Comparison of ENCODE assay signal across 8 cellular contexts in genomic region chr7:93146465-93147127, GRCh38. TPM values are rescaled to one million over a fixed set of nuclear protein-coding genes. Genes with fewer than 3 reads are reported as not detected.
DNase-seq lines count a peak whose midpoint lies in the region; ATAC-seq and TF ChIP-seq lines count a peak whose summit lies in the region.

No MANE protein-coding gene starts in this region.

- DNase-seq in CD14-positive monocyte (ENCODE audit: low spot score) (no peak), OCI-LY7 (ENCODE audit: low spot score) (no peak), upper lobe of left lung (peak in 1 of 2 donors; percentile 29), NCI-H2029 (lab: John Stamatoyannopoulos, UW) (no peak)
- no peak for DNase-seq in stimulated activated CD4-positive, alpha-beta T cell treated with anti-CD3 and anti-CD28 coated beads, Interleukin-2, amount 100 ng/mL, for 24 hours
- DNase-seq in stimulated activated CD4-positive, alpha-beta T cell treated with anti-CD3 and anti-CD28 coated beads, Interleukin-4, amount 100 ng/mL, for 4 hours, result no peak

- H3K4me1 ChIP-seq in OCI-LY7 (ENCODE audit: insufficient read depth, low read length, poor library complexity, severe bottlenecking) (peaks cover 30% of the 10 kb centered on the region), gastroesophageal sphincter (peaks cover 0 to 9% (median 0%) of the 10 kb centered on the region in 3 donors), upper lobe of left lung (peaks cover 20 to 24% (median 22%) of the 10 kb centered on the region in 4 donors)

- no peaks in the 10 kb centered on the region for H3K9me2 ChIP-seq in OCI-LY7 (ENCODE audit: insufficient read depth, low read length)

- no peaks in the 10 kb centered on the region; the same call in 1 of the 2 replicates for H3K79me2 ChIP-seq in OCI-LY7 (ENCODE audit: insufficient read depth, low read depth, low read length)

- WGBS in gastroesophageal sphincter (ENCODE audit: low coverage in 1 of 2), 2 donors, result 49 to 55% methylated on average over 4 to 5 of the region's 5 CpGs
- WGBS in upper lobe of left lung, 2 donors, result 51 to 55% methylated on average over 5 of the region's 5 CpGs

- peak overlapping the region; percentile 80 to 91 for H3K4me3 Mint-ChIP-seq in CD14-positive monocyte

- peaks cover 5 to 10% of the 10 kb centered on the region in 2 donors for H3K36me3 Mint-ChIP-seq in CD14-positive monocyte

- H3K4me3 ChIP-seq in OCI-LY7 (ENCODE audit: low read depth, low read length, poor library complexity, severe bottlenecking) (peak overlapping the region; percentile 72), gastroesophageal sphincter (peak overlapping the region; percentile 47 to 59), upper lobe of left lung (peak overlapping the region in 3 of 4 donors; percentile 36 to 55 (median 49))

- TF ChIP-seq EP300 in gastroesophageal sphincter (IDR thresholded peaks at IDR 0.05) (no peak), upper lobe of left lung (IDR thresholded peaks at IDR 0.05) (no peak)

- TF ChIP-seq CTCF in CD14-positive monocyte (IDR thresholded peaks at IDR 0.05) (no peak), OCI-LY7 (conservative IDR thresholded peaks at IDR 0.05; ENCODE audit: low read length) (no peak), gastroesophageal sphincter (IDR thresholded peaks at IDR 0.05) (no peak), upper lobe of left lung (IDR thresholded peaks at IDR 0.05) (no peak)

- H3K27me3 ChIP-seq in gastroesophageal sphincter (no peaks in the 10 kb centered on the region), upper lobe of left lung (no peaks in the 10 kb centered on the region)

- peaks cover 0 to 2% (median 0%) of the 10 kb centered on the region in 3 donors for H3K27me3 Mint-ChIP-seq in CD14-positive monocyte (ENCODE audit: low read depth in 3 of 3)

- H3K9me3 ChIP-seq in OCI-LY7 (ENCODE audit: low read length), result no peaks in the 10 kb centered on the region
- peaks cover 0 to 4% (median 0%) of the 10 kb centered on the region in 3 donors for H3K9me3 ChIP-seq in gastroesophageal sphincter
- no peaks in the 10 kb centered on the region for H3K9me3 ChIP-seq in upper lobe of left lung

- no TSS peak for BruUV-seq in OCI-LY7 (replicated peaks; lab: Mats Ljungman, UMichigan)

- no peaks in the 10 kb centered on the region for H4K20me1 ChIP-seq in OCI-LY7 (ENCODE audit: insufficient read depth, low read length)

- peak overlapping the region; percentile 83 to 95 (median 92) for H3K27ac Mint-ChIP-seq in CD14-positive monocyte

- CTCF ChIA-PET in OCI-LY7 (lab: Charles Lee; ENCODE audit: unreplicated experiment), result interaction anchor here (0.6 kb wide), 1 partner anchor 86 kb away, joined by 3 read pairs; the partner anchor contains the start of gene VPS50

- POLR2A ChIA-PET in OCI-LY7 (lab: Charles Lee), result interaction anchor here (0.6 to 2.9 kb wide), 6 partner anchors 10 to 83 kb away, joined by 3 to 13 read pairs (median 4); partner anchors contain the start of gene SAMD9

- H3K36me3 ChIP-seq in OCI-LY7 (ENCODE audit: insufficient read depth, low read length), result no peaks in the 10 kb centered on the region
- peaks cover 0 to 37% of the 10 kb centered on the region in 2 donors for H3K36me3 ChIP-seq in gastroesophageal sphincter
- peaks cover 7 to 39% (median 21%) of the 10 kb centered on the region in 4 donors for H3K36me3 ChIP-seq in upper lobe of left lung

- peaks cover 58% of the 10 kb centered on the region for H3K4me1 Mint-ChIP-seq in CD14-positive monocyte

- peak; percentile 37 for ATAC-seq in GM21367 (IDR thresholded peaks at IDR 0.05; ENCODE audit: unreplicated experiment)
- ATAC-seq in gastroesophageal sphincter, result no peak
- ATAC-seq in upper lobe of left lung (ENCODE audit: low FRiP score in 2 of 2), result peak in 1 of 2 donors; percentile 37

- intact Hi-C loops in CD14-positive monocyte (cut with micrococcal nuclease), result no loop called here
- intact Hi-C loops in OCI-LY7 (cut with micrococcal nuclease; ENCODE audit: unreplicated experiment), result no loop called here

- TF ChIP-seq POLR2A in gastroesophageal sphincter (IDR thresholded peaks at IDR 0.05) (no peak), upper lobe of left lung (IDR thresholded peaks at IDR 0.05) (no peak)

- H2AFZ ChIP-seq in OCI-LY7 (ENCODE audit: low read length), result peak overlapping the region; percentile 98

- H3K4me2 ChIP-seq in OCI-LY7 (ENCODE audit: low read length), result peak overlapping the region; percentile 93

- peaks cover 0 to 3% (median 0%) of the 10 kb centered on the region in 7 donors for H3K9me3 Mint-ChIP-seq in CD14-positive monocyte

- H3K27ac ChIP-seq in OCI-LY7 (ENCODE audit: low read depth, low read length, poor library complexity, severe bottlenecking) (no peak overlapping the region), gastroesophageal sphincter (peak overlapping the region in 1 of 4 donors; percentile 39), upper lobe of left lung (peak overlapping the region in 3 of 4 donors; percentile 67 to 83 (median 80))

RNA-seq across cellular contexts. Expression of gene SAMD9L, which starts 1.6 kb away (rescaled TPM):
- polyA plus RNA-seq in CD14-positive monocyte, result 10 to 100 TPM; 18.6 to 31.8 TPM
- 6.6 and 10.8 TPM in 2 replicates for total RNA-seq in OCI-LY7 (2014; rRNA removed; shearing (Covaris generic))
- total RNA-seq in OCI-LY7 (2022), result 4.6 and 5.4 TPM in 2 replicates
- total RNA-seq in gastroesophageal sphincter, result 1 to 10 TPM; 4.4 to 6.7 (median 5.4) TPM
- 10 to 100 TPM; 20.7 to 50.6 (median 32.5) TPM for total RNA-seq in upper lobe of left lung

RNA-seq across cellular contexts. Expression of gene SAMD9, which starts 28.8 kb away (rescaled TPM):
- polyA plus RNA-seq in CD14-positive monocyte, result 10 to 100 TPM in 1 of 2 donors, 1 to 10 TPM in 1; 7.2 to 14.7 TPM
- total RNA-seq in OCI-LY7 (2014; rRNA removed; shearing (Covaris generic)), result 6.1 and 6.3 TPM in 2 replicates
- total RNA-seq in OCI-LY7 (2022) (7.6 and 8.7 TPM in 2 replicates), gastroesophageal sphincter (10 to 100 TPM in 1 of 4 donors, 1 to 10 TPM in 3; 2.4 to 12.2 (median 5.0) TPM), upper lobe of left lung (10 to 100 TPM in 5 of 6 donors, 1 to 10 TPM in 1; 5.3 to 19.1 (median 11.6) TPM)
